ENCODE assay signal across 8 cellular contexts in genomic region chr7:95772298-95772770, GRCh38. TPM values are rescaled to one million over a fixed set of nuclear protein-coding genes. Genes with fewer than 3 reads are reported as not detected.
DNase-seq lines count a peak whose midpoint lies in the region; ATAC-seq and TF ChIP-seq lines count a peak whose summit lies in the region.

TSS of gene DYNC1I1 (plus strand) at chr7:95772554. CDS start at chr7:95804730, 32,176 bp downstream.

- H3K36me3 ChIP-seq in vagina = no peaks in the 10 kb centered on the region

- H3K4me3 Mint-ChIP-seq in activated naive CD4-positive, alpha-beta T cell treated with anti-CD3 and anti-CD28 coated beads, Interleukin-2, amount 50 U/mL, for 24 hours = peak within 1 kb of the TSS; percentile 64

- DNase-seq in COR-L47 (lab: John Stamatoyannopoulos, UW) = peak; percentile 88
- peak; percentile 67 to 94 for DNase-seq in NCI-H526 (lab: John Stamatoyannopoulos, UW)
- peak; percentile 87 for DNase-seq in Right ventricle myocardium inferior (ENCODE audit: missing footprints)
- peak; percentile 76 for DNase-seq in occipital lobe (lab: John Stamatoyannopoulos, UW)
- DNase-seq in vagina (ENCODE audit: extremely low spot score in 2 of 2) = no peak

- no peak within 1 kb of the TSS for H3K27ac Mint-ChIP-seq in activated naive CD4-positive, alpha-beta T cell treated with anti-CD3 and anti-CD28 coated beads, Interleukin-2, amount 50 U/mL, for 24 hours

- peak within 1 kb of the TSS; percentile 63 for H3K27ac ChIP-seq in vagina

- H3K4me1 Mint-ChIP-seq in activated naive CD4-positive, alpha-beta T cell treated with anti-CD3 and anti-CD28 coated beads, Interleukin-2, amount 50 U/mL, for 24 hours = peaks cover 3% of the 10 kb centered on the region

- no peak for TF ChIP-seq POLR2A in vagina (IDR thresholded peaks at IDR 0.05)

- intact Hi-C loops in Right ventricle myocardium inferior (cut with DNase I) (no loop called here), vagina (cut with DNase I) (no loop called here)

- no peaks in the 10 kb centered on the region for H3K9me3 ChIP-seq in vagina

- H3K27me3 ChIP-seq in vagina = no peaks in the 10 kb centered on the region

- TF ChIP-seq CTCF in vagina (IDR thresholded peaks at IDR 0.05) = no peak

- H3K27me3 Mint-ChIP-seq in activated naive CD4-positive, alpha-beta T cell treated with anti-CD3 and anti-CD28 coated beads, Interleukin-2, amount 50 U/mL, for 24 hours = peaks cover 23% of the 10 kb centered on the region

- peak within 1 kb of the TSS; percentile 76 for H3K4me3 ChIP-seq in vagina

- no peaks in the 10 kb centered on the region for H3K9me3 Mint-ChIP-seq in activated naive CD4-positive, alpha-beta T cell treated with anti-CD3 and anti-CD28 coated beads, Interleukin-2, amount 50 U/mL, for 24 hours

- H3K4me1 ChIP-seq in vagina = peaks cover 15% of the 10 kb centered on the region

- ATAC-seq in GM19438 (IDR thresholded peaks at IDR 0.05; ENCODE audit: low read depth, unreplicated experiment) (peak; percentile 97), HG03432 (IDR thresholded peaks at IDR 0.05; ENCODE audit: unreplicated experiment) (peak; percentile 98), Right ventricle myocardium inferior (peak; percentile 99)

- H3K36me3 Mint-ChIP-seq in activated naive CD4-positive, alpha-beta T cell treated with anti-CD3 and anti-CD28 coated beads, Interleukin-2, amount 50 U/mL, for 24 hours = no peaks in the 10 kb centered on the region

RNA-seq across cellular contexts. Expression of gene DYNC1I1, which starts in this region (rescaled TPM):
- total RNA-seq in Right ventricle myocardium inferior (30.7 TPM), occipital lobe (182 TPM), vagina (12.0 TPM)

Comparison
In these comparisons a context has a peak if more than half of its experiments do, and no peak if none do; other contexts are left out.
1. DNase-seq: peak in COR-L47 (single experiment), NCI-H526 (2 of 2), Right ventricle myocardium inferior (single experiment) and occipital lobe (single experiment); none in vagina (0 of 2).
2. Peak in every context shown above with its lines, with median percentiles within 50 percentile points of each other: ATAC-seq.